ENCODE assay signal across 1 cellular context in genomic region chr11:123264431-123264780, GRCh38.
TF ChIP-seq lines count a peak whose summit lies in the region.

No MANE protein-coding gene starts in this region.

TF ChIP-seq in GM12878, 131 proteins besides CTCF, POLR2A, EP300 and RAD21 (continued from another document):
- no peak for TF ChIP-seq E2F4 (IDR thresholded peaks at IDR 0.05; ENCODE audit: low read depth, low read length)
